Comparison of ENCODE assay signal across 7 cellular contexts in genomic region chr11:65870706-65871681, GRCh38. TPM values are rescaled to one million over a fixed set of nuclear protein-coding genes. Genes with fewer than 3 reads are reported as not detected.
DNase-seq lines count a peak whose midpoint lies in the region; ATAC-seq and TF ChIP-seq lines count a peak whose summit lies in the region.
"Had no signal": no experiment of that assay in that cellular context is flagged by ENCODE, and none has a peak within 500 bp of the region (broad histone marks: within the 10 kb centered on the region; RNA-seq: fewer than 3 reads in every experiment).

No MANE protein-coding gene starts in this region.

- intact Hi-C loops in adrenal gland (cut with DNase I): no loop called here

- no peaks in the 10 kb centered on the region for H3K27me3 Mint-ChIP-seq in nephron progenitor cell (ENCODE audit: low read depth, poor library complexity)

- H3K36me3 Mint-ChIP-seq in nephron progenitor cell (ENCODE audit: low read depth): peaks cover 7% of the 10 kb centered on the region

- no peaks in the 10 kb centered on the region for H3K27me3 ChIP-seq in adrenal gland
- no peaks in the 10 kb centered on the region for H3K27me3 ChIP-seq in WERI-Rb-1 (ENCODE audit: insufficient read depth, low read depth, severe bottlenecking)

- H3K4me1 Mint-ChIP-seq in nephron progenitor cell: peaks cover 46% of the 10 kb centered on the region

- peaks cover 2 to 17% of the 10 kb centered on the region in 2 donors for H3K4me1 ChIP-seq in adrenal gland (replicated peaks in 1 of 2)

- H3K36me3 ChIP-seq in adrenal gland (replicated peaks in 1 of 2) (peaks cover 0 to 30% of the 10 kb centered on the region in 2 donors), WERI-Rb-1 (peaks cover 21% of the 10 kb centered on the region)

- H3K9me3 Mint-ChIP-seq in nephron progenitor cell: no peaks in the 10 kb centered on the region

- H3K4me3 Mint-ChIP-seq in nephron progenitor cell: peak overlapping the region; percentile 85

- H3K9me3 ChIP-seq in adrenal gland (replicated peaks in 1 of 3) (no peaks in the 10 kb centered on the region), WERI-Rb-1 (ENCODE audit: severe bottlenecking) (no peaks in the 10 kb centered on the region)

- no peak for ATAC-seq in GM19463 (IDR thresholded peaks at IDR 0.05; ENCODE audit: unreplicated experiment)
- no peak for ATAC-seq in HG02588 (IDR thresholded peaks at IDR 0.05; ENCODE audit: unreplicated experiment)

- peak; percentile 60 for DNase-seq in GF-D8 (lab: John Stamatoyannopoulos, UW)
- peak in 2 of 7 donors; percentile 38 to 46 for DNase-seq in adrenal gland
- peak; percentile 48 for DNase-seq in nephron progenitor cell
- no peak for DNase-seq in WERI-Rb-1
- DNase-seq: stimulated activated CD4-positive, alpha-beta T cell treated with anti-CD3 and anti-CD28 coated beads, Interleukin-4, amount 100 ng/mL, for 1 hour had no signal

- no peak for TF ChIP-seq CTCF in adrenal gland (IDR thresholded peaks at IDR 0.05)
- TF ChIP-seq CTCF in nephron progenitor cell (IDR thresholded peaks at IDR 0.05): no peak
- no peak for TF ChIP-seq CTCF in WERI-Rb-1 (IDR thresholded peaks at IDR 0.05; ENCODE audit: low read depth, low read length)

- peak overlapping the region in 1 of 4 donors; percentile 61 for H3K4me3 ChIP-seq in adrenal gland
- no peak overlapping the region for H3K4me3 ChIP-seq in WERI-Rb-1 (ENCODE audit: low read depth, low read length)

- H3K27ac Mint-ChIP-seq in nephron progenitor cell: peak overlapping the region; percentile 75

- TF ChIP-seq POLR2A in adrenal gland (IDR thresholded peaks at IDR 0.05): no peak

- 65 to 81% (median 67%) methylated on average over 8 to 24 of the region's 24 CpGs for WGBS in adrenal gland, 4 donors

- H3K27ac ChIP-seq in adrenal gland (peak overlapping the region in 3 of 5 donors; percentile 44 to 93 (median 86)), WERI-Rb-1 (no peak overlapping the region)

RNA-seq across cellular contexts. Expression of gene EFEMP2, which starts 1.6 kb away (rescaled TPM):
- 100 to 1,000 TPM in 2 of 8 donors, 10 to 100 TPM in 6; 34.4 to 111 (median 63.6) TPM for total RNA-seq in adrenal gland
- polyA plus RNA-seq in adrenal gland: 100 to 1,000 TPM in 1 of 3 donors, 10 to 100 TPM in 2; 20.3 to 156 (median 92.9) TPM

RNA-seq across cellular contexts. Expression of gene CTSW, which starts 8.6 kb away (rescaled TPM):
- 1 to 10 TPM in 3 of 8 donors, under 1 TPM in 3, not detected in 2; 0.28 to 3.4 (median 0.94) TPM for total RNA-seq in adrenal gland
- 1 to 10 TPM in 2 of 3 donors, under 1 TPM in 1; 0.88 to 4.8 (median 2.9) TPM for polyA plus RNA-seq in adrenal gland

RNA-seq across cellular contexts. Expression of gene MUS81, which starts 10.8 kb away (rescaled TPM):
- 10 to 100 TPM; 17.5 to 53.7 (median 41.1) TPM for total RNA-seq in adrenal gland
- polyA plus RNA-seq in adrenal gland: 100 to 1,000 TPM in 2 of 3 donors, 10 to 100 TPM in 1; 16.1 to 147 (median 103) TPM

RNA-seq across cellular contexts. Expression of gene CFL1, which starts 13.0 kb away (rescaled TPM):
- total RNA-seq in adrenal gland: 100 to 1,000 TPM; 354 to 765 (median 614) TPM
- 100 to 1,000 TPM; 217 to 752 (median 376) TPM for polyA plus RNA-seq in adrenal gland

RNA-seq across cellular contexts. Expression of gene FIBP, which starts 17.3 kb away (rescaled TPM):
- 100 to 1,000 TPM in 2 of 8 donors, 10 to 100 TPM in 6; 57.9 to 183 (median 72.5) TPM for total RNA-seq in adrenal gland
- polyA plus RNA-seq in adrenal gland: 10 to 100 TPM; 71.3 to 87.4 (median 72.5) TPM
